1 cellular context compared by ENCODE assay signal in the genomic region with DNA sequence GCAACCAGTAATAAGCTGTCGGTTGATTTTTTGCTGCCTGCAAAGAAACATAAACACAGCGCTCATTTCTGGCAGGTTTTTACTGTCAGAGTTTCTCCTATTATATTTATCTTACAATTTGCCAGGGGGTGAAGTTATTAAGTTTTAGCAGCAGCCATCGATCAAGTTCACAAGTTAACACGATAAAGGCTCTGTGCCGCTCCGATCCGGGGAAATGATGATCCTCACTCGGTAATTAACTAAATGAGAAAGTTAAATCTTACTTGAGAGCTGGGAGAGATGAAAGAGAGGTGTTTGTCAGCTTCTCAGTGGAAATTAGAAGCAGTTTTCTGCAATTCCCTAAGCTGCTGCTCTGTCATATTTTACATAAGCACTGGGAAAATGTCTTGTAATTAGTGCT.
TF ChIP-seq lines count a peak whose summit lies in the region.

No MANE protein-coding gene starts in this region.

TF ChIP-seq in GM23338, 12 proteins besides CTCF, POLR2A, EP300 and RAD21 (continued from another document):
- TF ChIP-seq ZNF462 (CRISPR knock-in tag; IDR thresholded peaks at IDR 0.05) (no peak), EZH2phosphoT487 (IDR thresholded peaks at IDR 0.05; ENCODE audit: unreplicated experiment) (no peak), EZH2 (IDR thresholded peaks at IDR 0.05; ENCODE audit: low read depth, unreplicated experiment) (no peak), ZNF331 (CRISPR knock-in tag; IDR thresholded peaks at IDR 0.05; ENCODE audit: low read depth) (no peak), CREB1 (CRISPR knock-in tag; IDR thresholded peaks at IDR 0.05; ENCODE audit: low read depth) (no peak), STAT1 (IDR thresholded peaks at IDR 0.05; ENCODE audit: unreplicated experiment) (no peak), NANOG (IDR thresholded peaks at IDR 0.05; ENCODE audit: borderline replicate concordance) (no peak), ZNF114 (CRISPR knock-in tag; IDR thresholded peaks at IDR 0.05) (no peak), POLR2AphosphoS5 (IDR thresholded peaks at IDR 0.05; ENCODE audit: low read depth) (no peak)
- TF ChIP-seq, protein P1, sequence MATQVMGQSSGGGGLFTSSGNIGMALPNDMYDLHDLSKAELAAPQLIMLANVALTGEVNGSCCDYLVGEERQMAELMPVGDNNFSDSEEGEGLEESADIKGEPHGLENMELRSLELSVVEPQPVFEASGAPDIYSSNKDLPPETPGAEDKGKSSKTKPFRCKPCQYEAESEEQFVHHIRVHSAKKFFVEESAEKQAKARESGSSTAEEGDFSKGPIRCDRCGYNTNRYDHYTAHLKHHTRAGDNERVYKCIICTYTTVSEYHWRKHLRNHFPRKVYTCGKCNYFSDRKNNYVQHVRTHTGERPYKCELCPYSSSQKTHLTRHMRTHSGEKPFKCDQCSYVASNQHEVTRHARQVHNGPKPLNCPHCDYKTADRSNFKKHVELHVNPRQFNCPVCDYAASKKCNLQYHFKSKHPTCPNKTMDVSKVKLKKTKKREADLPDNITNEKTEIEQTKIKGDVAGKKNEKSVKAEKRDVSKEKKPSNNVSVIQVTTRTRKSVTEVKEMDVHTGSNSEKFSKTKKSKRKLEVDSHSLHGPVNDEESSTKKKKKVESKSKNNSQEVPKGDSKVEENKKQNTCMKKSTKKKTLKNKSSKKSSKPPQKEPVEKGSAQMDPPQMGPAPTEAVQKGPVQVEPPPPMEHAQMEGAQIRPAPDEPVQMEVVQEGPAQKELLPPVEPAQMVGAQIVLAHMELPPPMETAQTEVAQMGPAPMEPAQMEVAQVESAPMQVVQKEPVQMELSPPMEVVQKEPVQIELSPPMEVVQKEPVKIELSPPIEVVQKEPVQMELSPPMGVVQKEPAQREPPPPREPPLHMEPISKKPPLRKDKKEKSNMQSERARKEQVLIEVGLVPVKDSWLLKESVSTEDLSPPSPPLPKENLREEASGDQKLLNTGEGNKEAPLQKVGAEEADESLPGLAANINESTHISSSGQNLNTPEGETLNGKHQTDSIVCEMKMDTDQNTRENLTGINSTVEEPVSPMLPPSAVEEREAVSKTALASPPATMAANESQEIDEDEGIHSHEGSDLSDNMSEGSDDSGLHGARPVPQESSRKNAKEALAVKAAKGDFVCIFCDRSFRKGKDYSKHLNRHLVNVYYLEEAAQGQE (IDR thresholded peaks at IDR 0.05; ENCODE audit: unreplicated experiment), result no peak
TF ChIP-seq in GM23338: peak in this region for 0.
